17 cellular contexts compared by ENCODE assay signal in genomic region chr7:82678259-82678658, GRCh38.
DNase-seq lines count a peak whose midpoint lies in the region; ATAC-seq, FAIRE-seq and TF ChIP-seq lines count a peak whose summit lies in the region.
"Had no signal": no experiment of that assay in that cellular context is flagged by ENCODE, and none has a peak within 500 bp of the region (broad histone marks: within the 10 kb centered on the region; RNA-seq: fewer than 3 reads in every experiment).

No MANE protein-coding gene starts in this region.

- BruUV-seq in HepG2 (replicated peaks; lab: Mats Ljungman, UMichigan), result no TSS peak

- H4K20me1 ChIP-seq in HepG2 (ENCODE audit: insufficient read depth, low read length), result no peaks in the 10 kb centered on the region

- no peak overlapping the region for H3K9ac ChIP-seq in HepG2 (ENCODE audit: insufficient read depth, low read depth, low read length)

- no peak for ATAC-seq in activated CD8-positive, alpha-beta T cell treated with anti-CD3 and anti-CD28 coated beads for 36 hours
- ATAC-seq in naive thymus-derived CD4-positive, alpha-beta T cell, result no peak
- no peak for ATAC-seq in HepG2

- CTCF ChIA-PET in activated CD8-positive, alpha-beta T cell treated with anti-CD3 and anti-CD28 coated beads for 36 hours (lab: Charles Lee), result interaction anchor here (1.3 kb wide), 1 partner anchor 8 kb away, joined by 3 read pairs; no protein-coding TSS in a partner anchor
- CTCF ChIA-PET in naive thymus-derived CD4-positive, alpha-beta T cell (lab: Charles Lee), result no interaction called here
- CTCF ChIA-PET in HepG2 (lab: Yijun Ruan, JAX; ENCODE audit: low intra/inter-chr PET ratio, low total read pairs), result no interaction called here

- TF ChIP-seq POLR2A in GM12892 (IDR thresholded peaks at IDR 0.05; ENCODE audit: low read depth, low read length) (no peak), HepG2 (IDR thresholded peaks at IDR 0.05; ENCODE audit: insufficient read depth in 1 of 2, low read depth in 2 of 2, low read length in 2 of 2) (no peak)

- no peak overlapping the region for H3K4me2 ChIP-seq in HepG2 (ENCODE audit: low read depth, low read length)
- H3K4me2 ChIP-seq: hepatocyte, PC-9 had no signal

- H3K36me3 Mint-ChIP-seq in activated CD8-positive, alpha-beta T cell treated with anti-CD3 and anti-CD28 coated beads for 36 hours (ENCODE audit: low read depth), result peaks cover 5% of the 10 kb centered on the region
- H3K36me3 Mint-ChIP-seq in naive thymus-derived CD4-positive, alpha-beta T cell, result peaks cover 0 to 5% (median 0%) of the 10 kb centered on the region in 5 donors
- H3K36me3 Mint-ChIP-seq in osteocyte (ENCODE audit: unreplicated experiment), result no peaks in the 10 kb centered on the region

- peaks cover 0 to 21% of the 10 kb centered on the region in 2 donors for H3K4me1 ChIP-seq in naive thymus-derived CD4-positive, alpha-beta T cell (ENCODE audit: control insufficient read depth in 2 of 2, insufficient read depth in 2 of 2, low read length in 2 of 2)
- H3K4me1 ChIP-seq in HepG2 (ENCODE audit: insufficient read depth, low read length), result no peaks in the 10 kb centered on the region
- H3K4me1 ChIP-seq: ascending aorta, right atrium auricular region had no signal

- H3K27me3 ChIP-seq in naive thymus-derived CD4-positive, alpha-beta T cell (ENCODE audit: control insufficient read depth in 2 of 2, insufficient read depth in 2 of 2, low read length in 2 of 2), result no peaks in the 10 kb centered on the region
- H3K27me3 ChIP-seq in HepG2 (ENCODE audit: control insufficient read depth in 1 of 2, insufficient read depth in 2 of 2, low read length in 2 of 2), result no peaks in the 10 kb centered on the region
- H3K27me3 ChIP-seq: ascending aorta, hepatocyte, right atrium auricular region had no signal

- POLR2A ChIA-PET in activated CD8-positive, alpha-beta T cell treated with anti-CD3 and anti-CD28 coated beads for 36 hours (lab: Charles Lee), result no interaction called here
- POLR2A ChIA-PET in naive thymus-derived CD4-positive, alpha-beta T cell (lab: Charles Lee), result no interaction called here
- POLR2A ChIA-PET in HepG2 (lab: Yijun Ruan, JAX), result no interaction called here

- peak overlapping the region; percentile 28 for H3K27ac ChIP-seq in naive thymus-derived CD4-positive, alpha-beta T cell (ENCODE audit: low read depth, low read length)
- H3K27ac ChIP-seq in HepG2 (ENCODE audit: extremely low read length, insufficient read depth, low read length), result no peak overlapping the region
- H3K27ac ChIP-seq: ascending aorta, hepatocyte, PC-9, right atrium auricular region had no signal

- H3K36me3 ChIP-seq in naive thymus-derived CD4-positive, alpha-beta T cell (ENCODE audit: control insufficient read depth in 2 of 3, insufficient read depth in 3 of 3, low read length in 3 of 3), result no peaks in the 10 kb centered on the region
- H3K36me3 ChIP-seq in HepG2 (replicated peaks in 1 of 2; ENCODE audit: control insufficient read depth in 1 of 2, insufficient read depth in 2 of 2, low read length in 2 of 2), result no peaks in the 10 kb centered on the region
- H3K36me3 ChIP-seq: ascending aorta, right atrium auricular region had no signal

- FAIRE-seq in GM12892 (lab: Jason Lieb, UNC) (peak; percentile 50), HepG2 (lab: Jason Lieb, UNC) (no peak)
- FAIRE-seq: HTR-8/SVneo, urothelium cell line had no signal

- no peak for TF ChIP-seq RAD21 in HepG2 (CRISPR knock-in tag; IDR thresholded peaks at IDR 0.05)

- no peak overlapping the region for H3K4me3 Mint-ChIP-seq in activated CD8-positive, alpha-beta T cell treated with anti-CD3 and anti-CD28 coated beads for 36 hours
- H3K4me3 Mint-ChIP-seq in naive thymus-derived CD4-positive, alpha-beta T cell, result peak overlapping the region in 7 of 10 donors; percentile 48 to 85 (median 73)
- H3K4me3 Mint-ChIP-seq in osteocyte (ENCODE audit: unreplicated experiment), result no peak overlapping the region
- H3K4me3 Mint-ChIP-seq: endodermal cell, HFFc6 had no signal

- DNase-seq in NCI-H748 (lab: John Stamatoyannopoulos, UW; ENCODE audit: unreplicated experiment) (peak; percentile 6), NCI-H748 treated with DMSO at 0.1 percent for 48 hours (lab: John Stamatoyannopoulos, UW) (no peak), GM12892 (ENCODE audit: insufficient read length) (no peak), HepG2 (ENCODE audit: low spot score) (no peak), osteocyte (ENCODE audit: extremely low spot score, unreplicated experiment) (no peak), NCI-H345 (lab: John Stamatoyannopoulos, UW) (no peak)
- DNase-seq in activated CD8-positive, alpha-beta T cell treated with anti-CD3 and anti-CD28 coated beads for 36 hours, result no peak
- no peak for DNase-seq in naive thymus-derived CD4-positive, alpha-beta T cell
- DNase-seq: endodermal cell, HFFc6, NCI-H187 treated with DMSO at 0.1 percent for 48 hours, PC-9 had no signal

- intact Hi-C loops in activated CD8-positive, alpha-beta T cell treated with anti-CD3 and anti-CD28 coated beads for 36 hours (cut with micrococcal nuclease), result no loop called here
- intact Hi-C loops in naive thymus-derived CD4-positive, alpha-beta T cell (cut with micrococcal nuclease), result loop anchor here (5.0 kb wide), 3 partner anchors 44 to 76 kb away; no protein-coding TSS in a partner anchor
- intact Hi-C loops in HepG2 (cut with micrococcal nuclease; ENCODE audit: unreplicated experiment), result no loop called here

- H3K9me3 Mint-ChIP-seq in activated CD8-positive, alpha-beta T cell treated with anti-CD3 and anti-CD28 coated beads for 36 hours, result peaks cover 7% of the 10 kb centered on the region
- peaks cover 0 to 13% (median 0%) of the 10 kb centered on the region in 11 donors for H3K9me3 Mint-ChIP-seq in naive thymus-derived CD4-positive, alpha-beta T cell
- H3K9me3 Mint-ChIP-seq in osteocyte (ENCODE audit: unreplicated experiment), result no peaks in the 10 kb centered on the region
- H3K9me3 Mint-ChIP-seq: endodermal cell, HFFc6 had no signal

- in situ Hi-C loops in HepG2 (cut with HindIII; ENCODE audit: extremely low pct_ligation_motif_present, low pct_unique_long_range_greater_than_20kb), result no loop called here

- H3K27ac Mint-ChIP-seq in activated CD8-positive, alpha-beta T cell treated with anti-CD3 and anti-CD28 coated beads for 36 hours, result peak overlapping the region; percentile 89
- H3K27ac Mint-ChIP-seq in naive thymus-derived CD4-positive, alpha-beta T cell, result peak overlapping the region in 8 of 9 donors; percentile 11 to 90 (median 67)
- H3K27ac Mint-ChIP-seq in osteocyte (ENCODE audit: unreplicated experiment), result no peak overlapping the region
- H3K27ac Mint-ChIP-seq: endodermal cell, HFFc6 had no signal

- no peak overlapping the region for H3K4me3 ChIP-seq in naive thymus-derived CD4-positive, alpha-beta T cell (ENCODE audit: low read length)
- H3K4me3 ChIP-seq in HepG2 (replicated peaks in 1 of 3; ENCODE audit: insufficient read depth in 1 of 3, low read depth in 2 of 3, low read length in 3 of 3), result no peak overlapping the region
- H3K4me3 ChIP-seq: ascending aorta, hepatocyte, PC-9, right atrium auricular region had no signal

- peaks cover 21% of the 10 kb centered on the region for H3K4me1 Mint-ChIP-seq in activated CD8-positive, alpha-beta T cell treated with anti-CD3 and anti-CD28 coated beads for 36 hours (ENCODE audit: low read depth)
- H3K4me1 Mint-ChIP-seq in naive thymus-derived CD4-positive, alpha-beta T cell, result peaks cover 7 to 36% (median 22%) of the 10 kb centered on the region in 7 donors
- peaks cover 7% of the 10 kb centered on the region for H3K4me1 Mint-ChIP-seq in osteocyte (ENCODE audit: unreplicated experiment)

- no peak for TF ChIP-seq CTCF in activated CD8-positive, alpha-beta T cell treated with anti-CD3 and anti-CD28 coated beads for 36 hours (IDR thresholded peaks at IDR 0.05)
- TF ChIP-seq CTCF in HepG2 (CRISPR knock-in tag; IDR thresholded peaks at IDR 0.05) (no peak), osteocyte (IDR thresholded peaks at IDR 0.05) (no peak)

- 26% methylated on average over 6 of the region's 6 CpGs for WGBS in HepG2 (ENCODE audit: low lambda C conversion rate)

- no peaks in the 10 kb centered on the region for H3K9me3 ChIP-seq in naive thymus-derived CD4-positive, alpha-beta T cell (ENCODE audit: control insufficient read depth in 2 of 3, low read length in 3 of 3)
- H3K9me3 ChIP-seq in HepG2 (ENCODE audit: low read length), result no peaks in the 10 kb centered on the region
- H3K9me3 ChIP-seq: ascending aorta, right atrium auricular region had no signal

- no peak overlapping the region for H2AFZ ChIP-seq in HepG2 (ENCODE audit: low read length)
- H2AFZ ChIP-seq: hepatocyte, PC-9 had no signal

- H3K79me2 ChIP-seq in HepG2 (ENCODE audit: insufficient read depth, low read length), result no peaks in the 10 kb centered on the region
- H3K79me2 ChIP-seq: hepatocyte had no signal

- H3K27me3 Mint-ChIP-seq in activated CD8-positive, alpha-beta T cell treated with anti-CD3 and anti-CD28 coated beads for 36 hours, result no peaks in the 10 kb centered on the region
- H3K27me3 Mint-ChIP-seq in naive thymus-derived CD4-positive, alpha-beta T cell, result no peaks in the 10 kb centered on the region
- H3K27me3 Mint-ChIP-seq in osteocyte (ENCODE audit: unreplicated experiment), result peaks cover 5% of the 10 kb centered on the region

- TF ChIP-seq EP300 in HepG2 (IDR thresholded peaks at IDR 0.05; ENCODE audit: low read depth in 2 of 2, low read length in 2 of 2), result no peak
- no peak for TF ChIP-seq EP300 in HepG2 (CRISPR knock-in tag; IDR thresholded peaks at IDR 0.05; ENCODE audit: borderline replicate concordance)

Comparison
In these comparisons a context has a peak if more than half of its experiments do, and no peak if none do; other contexts are left out.
1. H3K4me3 Mint-ChIP-seq: peak in naive thymus-derived CD4-positive, alpha-beta T cell (7 of 10); none in activated CD8-positive, alpha-beta T cell treated with anti-CD3 and anti-CD28 coated beads for 36 hours (single experiment) and osteocyte (single experiment).
2. intact Hi-C loops: an anchor here in naive thymus-derived CD4-positive, alpha-beta T cell (5.0 kb wide); none called in activated CD8-positive, alpha-beta T cell treated with anti-CD3 and anti-CD28 coated beads for 36 hours and HepG2.